In the genomic region with DNA sequence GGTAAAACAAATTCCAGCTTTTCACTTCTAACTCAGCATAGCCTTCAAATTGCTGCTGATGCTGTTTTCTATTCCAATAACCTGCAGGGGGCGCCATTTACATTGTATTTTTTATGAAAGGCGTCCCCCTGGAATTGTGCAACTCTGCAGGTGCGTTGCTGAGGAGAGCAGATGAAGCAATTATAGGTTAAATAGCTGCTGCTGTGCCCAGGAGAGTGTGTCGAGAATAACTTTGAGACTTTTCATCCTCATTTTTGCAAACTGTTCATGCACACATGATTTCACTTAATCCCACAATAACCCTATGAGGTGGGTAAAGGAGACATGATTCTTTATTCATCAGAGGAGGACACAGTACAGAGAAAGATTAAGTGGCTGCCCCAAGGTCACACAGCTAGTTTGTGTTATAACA, we compare ENCODE assay signal across 8 cellular contexts.
DNase-seq lines count a peak whose midpoint lies in the region; ATAC-seq and TF ChIP-seq lines count a peak whose summit lies in the region.

No MANE protein-coding gene starts in this region.

- no peak overlapping the region for H3K9ac ChIP-seq in parathyroid adenoma

- DNase-seq in DMS153 treated with DMSO at 0.1 percent for 48 hours (lab: John Stamatoyannopoulos, UW; ENCODE audit: unreplicated experiment): peak; percentile 87
- peak; percentile 62 for DNase-seq in LHCN-M2 (ENCODE audit: low read depth)
- no peak for DNase-seq in Panc1 (ENCODE audit: low read depth, low spot score)
- peak; percentile 10 for DNase-seq in activated T-helper 1 cell treated with Interleukin-2 at 50 U/mL for 16 hours (ENCODE audit: low read depth)
- peak; percentile 23 to 79 for DNase-seq in foreskin fibroblast
- no peak for DNase-seq in upper lobe of right lung

- H3K79me2 ChIP-seq in parathyroid adenoma: no peaks in the 10 kb centered on the region

- H3K4me1 ChIP-seq in Panc1 (ENCODE audit: control insufficient read depth, insufficient read depth, low read length) (no peaks in the 10 kb centered on the region), parathyroid adenoma (no peaks in the 10 kb centered on the region), upper lobe of right lung (peaks cover 6% of the 10 kb centered on the region)

- H3K27me3 ChIP-seq in Panc1 (ENCODE audit: control insufficient read depth, insufficient read depth, low read length) (no peaks in the 10 kb centered on the region), parathyroid adenoma (ENCODE audit: control insufficient read depth, insufficient read depth, low read length) (no peaks in the 10 kb centered on the region), upper lobe of right lung (no peaks in the 10 kb centered on the region)

- ATAC-seq in GM21529 (IDR thresholded peaks at IDR 0.05; ENCODE audit: unreplicated experiment) (peak; percentile 82), Panc1 (peak; percentile 81; the same call in 1 of the 2 replicates), upper lobe of right lung (peak; percentile 85)

- H3K27ac ChIP-seq in Panc1 (ENCODE audit: low read length) (no peak overlapping the region), parathyroid adenoma (no peak overlapping the region), upper lobe of right lung (no peak overlapping the region)

- H3K9me3 ChIP-seq in Panc1 (ENCODE audit: control insufficient read depth, insufficient read depth, low read depth, low read length): no peaks in the 10 kb centered on the region
- H3K9me3 ChIP-seq in parathyroid adenoma (ENCODE audit: control insufficient read depth, low read length): no peaks in the 10 kb centered on the region
- H3K9me3 ChIP-seq in upper lobe of right lung: no peaks in the 10 kb centered on the region

- H3K36me3 ChIP-seq in Panc1 (ENCODE audit: control insufficient read depth, insufficient read depth, low read length): no peaks in the 10 kb centered on the region
- H3K36me3 ChIP-seq in parathyroid adenoma (ENCODE audit: control insufficient read depth, insufficient read depth, low read length): no peaks in the 10 kb centered on the region
- no peaks in the 10 kb centered on the region for H3K36me3 ChIP-seq in upper lobe of right lung

- H3K4me2 ChIP-seq in parathyroid adenoma (ENCODE audit: low read length): no peak overlapping the region

- no peak overlapping the region for H2AFZ ChIP-seq in parathyroid adenoma

- TF ChIP-seq CTCF in Panc1 (IDR thresholded peaks at IDR 0.05) (peak; percentile 85), foreskin fibroblast (IDR thresholded peaks at IDR 0.05; ENCODE audit: low read depth, low read length) (peak; percentile 70), parathyroid adenoma (IDR thresholded peaks at IDR 0.05) (peak; percentile 80), upper lobe of right lung (IDR thresholded peaks at IDR 0.05) (peak; percentile 87)

- CTCF ChIA-PET in Panc1 (lab: Charles Lee): interaction anchor here (0.5 to 0.6 kb wide), 4 partner anchors 45 to 502 kb away, joined by 3 to 10 read pairs (median 4); no protein-coding TSS in a partner anchor

- BruUV-seq in Panc1 (replicated peaks; lab: Mats Ljungman, UMichigan): no TSS peak

- intact Hi-C loops in Panc1 (cut with micrococcal nuclease; ENCODE audit: unreplicated experiment): loop anchor here (2.0 to 10.0 kb wide), 2 partner anchors 344 to 676 kb away; a partner anchor contains a TSS
- intact Hi-C loops in upper lobe of right lung (cut with DNase I): no loop called here

- in situ Hi-C loops in Panc1 (cut with HindIII; ENCODE audit: low pct_unique_long_range_greater_than_20kb, low sequenced_read_pairs): no loop called here

- POLR2A ChIA-PET in Panc1 (lab: Charles Lee): no interaction called here

- H3K4me3 ChIP-seq in Panc1 (ENCODE audit: low read depth in 2 of 2, low read length in 2 of 2) (no peak overlapping the region), foreskin fibroblast (ENCODE audit: low read depth in 1 of 2, low read length in 2 of 2) (no peak overlapping the region), parathyroid adenoma (ENCODE audit: low read depth, low read length) (no peak overlapping the region), upper lobe of right lung (no peak overlapping the region)

Comparison
In these comparisons a context has a peak if more than half of its experiments do, and no peak if none do; other contexts are left out.
1. DNase-seq: peak in DMS153 treated with DMSO at 0.1 percent for 48 hours (single experiment), LHCN-M2 (single experiment), activated T-helper 1 cell treated with Interleukin-2 at 50 U/mL for 16 hours (single experiment) and foreskin fibroblast (2 of 2); none in Panc1 (single experiment) and upper lobe of right lung (single experiment).
2. Peak in every context shown above with its lines, with median percentiles within 50 percentile points of each other: ATAC-seq and CTCF ChIP-seq.